In the genomic region with DNA sequence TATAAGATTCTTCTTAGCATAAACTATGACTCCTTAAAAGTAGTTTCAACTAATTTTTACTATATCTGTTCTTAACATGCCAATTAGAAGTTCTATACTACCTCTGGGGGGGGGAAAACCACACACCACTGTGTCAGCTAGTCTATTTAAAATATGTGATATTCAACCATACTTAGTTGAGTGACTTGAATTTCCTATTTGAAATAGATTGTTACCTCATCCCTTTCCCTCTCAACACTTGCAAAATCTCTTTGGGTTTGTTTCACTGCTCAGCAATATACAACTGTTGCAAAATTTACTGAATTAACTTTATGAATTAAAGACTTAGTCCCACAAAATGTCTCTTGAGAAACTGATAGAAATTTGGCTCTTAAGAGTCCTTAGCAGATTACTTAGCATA, we compare ENCODE assay signal across 23 cellular contexts.
"Had no signal": no experiment of that assay in that cellular context is flagged by ENCODE, and none has a peak within 500 bp of the region (broad histone marks: within the 10 kb centered on the region; RNA-seq: fewer than 3 reads in every experiment).

No MANE protein-coding gene starts in this region.

- H3K4me3 Mint-ChIP-seq: activated CD8-positive, alpha-beta T cell treated with anti-CD3 and anti-CD28 coated beads, Interleukin-2, amount 10 ng/mL, durations not matched to agents 7 days and 5 days; activated T-cell treated with anti-CD3 and anti-CD28 coated beads, Interleukin-2, amount 50 U/mL, for 72 hours; central memory CD8-positive, alpha-beta T cell; naive thymus-derived CD4-positive, alpha-beta T cell; WTC11 had no signal

- H3K36me3 Mint-ChIP-seq: activated naive CD4-positive, alpha-beta T cell treated with anti-CD3 and anti-CD28 coated beads, Interleukin-2, amount 50 U/mL, for 72 hours; WTC11 had no signal

- H3K4me3 ChIP-seq: right atrium auricular region, skin epidermis, tibial nerve, vagina had no signal

- ATAC-seq: activated CD8-positive, alpha-beta T cell treated with anti-CD3 and anti-CD28 coated beads, Interleukin-2, amount 10 ng/mL, durations not matched to agents 7 days and 5 days; activated naive CD4-positive, alpha-beta T cell treated with anti-CD3 and anti-CD28 coated beads, Interleukin-2, amount 50 U/mL, for 72 hours; activated T-cell treated with anti-CD3 and anti-CD28 coated beads, Interleukin-2, amount 50 U/mL, for 72 hours; naive thymus-derived CD4-positive, alpha-beta T cell; WTC11 had no signal

- DNase-seq: activated CD4-positive, alpha-beta T cell treated with anti-CD3 and anti-CD28 coated beads for 4 hours; activated CD8-positive, alpha-beta memory T cell treated with anti-CD3 and anti-CD28 coated beads, Interleukin-2, amount 50 U/mL, for 4 hours; activated CD8-positive, alpha-beta T cell treated with anti-CD3 and anti-CD28 coated beads, Interleukin-2, amount 10 ng/mL, durations not matched to agents 7 days and 5 days; activated gamma-delta T cell; activated T-cell treated with anti-CD3 and anti-CD28 coated beads, Interleukin-2, amount 50 U/mL, for 72 hours; amygdala; brain microvascular endothelial cell; effector memory CD4-positive, alpha-beta T cell; mammary epithelial cell; naive thymus-derived CD4-positive, alpha-beta T cell; occipital lobe; stimulated activated CD4-positive, alpha-beta T cell treated with anti-CD3 and anti-CD28 coated beads, Interleukin-15, amount 100 ng/mL, for 24 hours; stimulated activated CD4-positive, alpha-beta T cell treated with anti-CD3 and anti-CD28 coated beads, Interleukin-4, amount 100 ng/mL, for 24 hours; stimulated activated naive CD4-positive, alpha-beta T cell treated with Interleukin-2 at 50 U/mL for 16 hours; substantia nigra; T-helper 2 cell had no signal

- H3K27ac ChIP-seq: brain microvascular endothelial cell, right atrium auricular region, skin epidermis, tibial nerve, vagina had no signal

- H3K9me3 ChIP-seq: right atrium auricular region, tibial nerve, vagina had no signal

- H3K27me3 Mint-ChIP-seq: central memory CD8-positive, alpha-beta T cell; naive thymus-derived CD4-positive, alpha-beta T cell had no signal

- H3K27me3 ChIP-seq: brain microvascular endothelial cell, right atrium auricular region, tibial nerve, vagina had no signal

- H3K36me3 ChIP-seq: brain microvascular endothelial cell, right atrium auricular region, tibial nerve, vagina had no signal

- H3K9me3 Mint-ChIP-seq: activated naive CD4-positive, alpha-beta T cell treated with anti-CD3 and anti-CD28 coated beads, Interleukin-2, amount 50 U/mL, for 72 hours; activated T-cell treated with anti-CD3 and anti-CD28 coated beads, Interleukin-2, amount 50 U/mL, for 72 hours; central memory CD8-positive, alpha-beta T cell; naive thymus-derived CD4-positive, alpha-beta T cell; WTC11 had no signal

- H3K27ac Mint-ChIP-seq: activated CD8-positive, alpha-beta T cell treated with anti-CD3 and anti-CD28 coated beads, Interleukin-2, amount 10 ng/mL, durations not matched to agents 7 days and 5 days; activated naive CD4-positive, alpha-beta T cell treated with anti-CD3 and anti-CD28 coated beads, Interleukin-2, amount 50 U/mL, for 72 hours; naive thymus-derived CD4-positive, alpha-beta T cell; WTC11 had no signal

- H3K4me1 Mint-ChIP-seq: WTC11 had no signal

- H3K4me1 ChIP-seq: right atrium auricular region, vagina had no signal
